1 cellular context compared by ENCODE assay signal in genomic region chr5:176648467-176649194, GRCh38.
TF ChIP-seq lines count a peak whose summit lies in the region.

No MANE protein-coding gene starts in this region.

TF ChIP-seq in K562, 482 proteins besides CTCF, POLR2A, EP300 and RAD21 (continued from another document and continues in another):
- TF ChIP-seq, protein P1, sequence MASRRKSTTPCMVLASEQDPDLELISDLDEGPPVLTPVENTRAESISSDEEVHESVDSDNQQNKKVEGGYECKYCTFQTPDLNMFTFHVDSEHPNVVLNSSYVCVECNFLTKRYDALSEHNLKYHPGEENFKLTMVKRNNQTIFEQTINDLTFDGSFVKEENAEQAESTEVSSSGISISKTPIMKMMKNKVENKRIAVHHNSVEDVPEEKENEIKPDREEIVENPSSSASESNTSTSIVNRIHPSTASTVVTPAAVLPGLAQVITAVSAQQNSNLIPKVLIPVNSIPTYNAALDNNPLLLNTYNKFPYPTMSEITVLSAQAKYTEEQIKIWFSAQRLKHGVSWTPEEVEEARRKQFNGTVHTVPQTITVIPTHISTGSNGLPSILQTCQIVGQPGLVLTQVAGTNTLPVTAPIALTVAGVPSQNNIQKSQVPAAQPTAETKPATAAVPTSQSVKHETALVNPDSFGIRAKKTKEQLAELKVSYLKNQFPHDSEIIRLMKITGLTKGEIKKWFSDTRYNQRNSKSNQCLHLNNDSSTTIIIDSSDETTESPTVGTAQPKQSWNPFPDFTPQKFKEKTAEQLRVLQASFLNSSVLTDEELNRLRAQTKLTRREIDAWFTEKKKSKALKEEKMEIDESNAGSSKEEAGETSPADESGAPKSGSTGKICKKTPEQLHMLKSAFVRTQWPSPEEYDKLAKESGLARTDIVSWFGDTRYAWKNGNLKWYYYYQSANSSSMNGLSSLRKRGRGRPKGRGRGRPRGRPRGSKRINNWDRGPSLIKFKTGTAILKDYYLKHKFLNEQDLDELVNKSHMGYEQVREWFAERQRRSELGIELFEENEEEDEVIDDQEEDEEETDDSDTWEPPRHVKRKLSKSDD (conservative IDR thresholded peaks at IDR 0.05; ENCODE audit: low read length) = no peak
- TF ChIP-seq ZNF175 (CRISPR knock-in tag; IDR thresholded peaks at IDR 0.05; ENCODE audit: low read depth) (no peak), ESRRA (IDR thresholded peaks at IDR 0.05; ENCODE audit: borderline replicate concordance, low read depth) (no peak), ZNF778 (CRISPR knock-in tag; IDR thresholded peaks at IDR 0.05) (no peak), TSC22D4 (tag; IDR thresholded peaks at IDR 0.05) (no peak), DMBX1 (CRISPR knock-in tag; IDR thresholded peaks at IDR 0.05; ENCODE audit: borderline replicate concordance) (peak; percentile 66; the same call in 1 of the 2 replicates), SPI1 (IDR thresholded peaks at IDR 0.05; ENCODE audit: borderline replicate concordance, low read depth, low read length) (no peak), TEAD4 (IDR thresholded peaks at IDR 0.05; ENCODE audit: low read length) (peak; percentile 96), TEAD4 (CRISPR knock-in tag; IDR thresholded peaks at IDR 0.05; ENCODE audit: borderline replicate concordance) (no peak), CBX3 (IDR thresholded peaks at IDR 0.05; ENCODE audit: borderline replicate concordance in 1 of 2, low read length in 2 of 2) (peak in 1 of 2 experiments; percentile 65; a peak in 1 of 3 replicates), ZFP30 (CRISPR knock-in tag; IDR thresholded peaks at IDR 0.05; ENCODE audit: borderline replicate concordance) (no peak), NFIC (IDR thresholded peaks at IDR 0.05) (peak; percentile 90), GATA2 (CRISPR knock-in tag; IDR thresholded peaks at IDR 0.05) (peak; percentile 91), MYNN (IDR thresholded peaks at IDR 0.05) (peak; percentile 61; the same call in 1 of the 2 replicates), MYNN (CRISPR knock-in tag; IDR thresholded peaks at IDR 0.05) (no peak), NCOR1 (IDR thresholded peaks at IDR 0.05) (peak; percentile 94), MYBL2 (IDR thresholded peaks at IDR 0.05; ENCODE audit: low read depth) (no peak), MYBL2 (CRISPR knock-in tag; IDR thresholded peaks at IDR 0.05; ENCODE audit: borderline replicate concordance) (no peak), TAL1 (IDR thresholded peaks at IDR 0.05) (peak; percentile 94), MTA2 (IDR thresholded peaks at IDR 0.05; ENCODE audit: low read depth) (peak; percentile 87), FOXM1 (IDR thresholded peaks at IDR 0.05; ENCODE audit: low read depth) (peak; percentile 75; the same call in 1 of the 2 replicates), FOXM1 (CRISPR knock-in tag; IDR thresholded peaks at IDR 0.05; ENCODE audit: low read depth) (no peak), LEF1 (IDR thresholded peaks at IDR 0.05) (peak; percentile 37; the same call in 1 of the 2 replicates), TBL1XR1 (IDR thresholded peaks at IDR 0.05; ENCODE audit: low read length in 2 of 2) (peak; percentile 70; a peak in 2 of 4 replicates), ZBTB2 (IDR thresholded peaks at IDR 0.05) (no peak), TBP (optimal IDR thresholded peaks at IDR 0.05; ENCODE audit: low read depth, low read length) (peak; percentile 38), ZNF431 (CRISPR knock-in tag; IDR thresholded peaks at IDR 0.05) (no peak), ZNF507 (tag; conservative IDR thresholded peaks at IDR 0.05) (no peak)
- TF ChIP-seq, protein P2, sequence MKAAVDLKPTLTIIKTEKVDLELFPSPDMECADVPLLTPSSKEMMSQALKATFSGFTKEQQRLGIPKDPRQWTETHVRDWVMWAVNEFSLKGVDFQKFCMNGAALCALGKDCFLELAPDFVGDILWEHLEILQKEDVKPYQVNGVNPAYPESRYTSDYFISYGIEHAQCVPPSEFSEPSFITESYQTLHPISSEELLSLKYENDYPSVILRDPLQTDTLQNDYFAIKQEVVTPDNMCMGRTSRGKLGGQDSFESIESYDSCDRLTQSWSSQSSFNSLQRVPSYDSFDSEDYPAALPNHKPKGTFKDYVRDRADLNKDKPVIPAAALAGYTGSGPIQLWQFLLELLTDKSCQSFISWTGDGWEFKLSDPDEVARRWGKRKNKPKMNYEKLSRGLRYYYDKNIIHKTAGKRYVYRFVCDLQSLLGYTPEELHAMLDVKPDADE (conservative IDR thresholded peaks at IDR 0.05; ENCODE audit: control insufficient read depth, low read depth, low read length) = 0 out of 2 replicates have a peak, but pooled peaks have one; percentile 31
- TF ChIP-seq, protein P3, sequence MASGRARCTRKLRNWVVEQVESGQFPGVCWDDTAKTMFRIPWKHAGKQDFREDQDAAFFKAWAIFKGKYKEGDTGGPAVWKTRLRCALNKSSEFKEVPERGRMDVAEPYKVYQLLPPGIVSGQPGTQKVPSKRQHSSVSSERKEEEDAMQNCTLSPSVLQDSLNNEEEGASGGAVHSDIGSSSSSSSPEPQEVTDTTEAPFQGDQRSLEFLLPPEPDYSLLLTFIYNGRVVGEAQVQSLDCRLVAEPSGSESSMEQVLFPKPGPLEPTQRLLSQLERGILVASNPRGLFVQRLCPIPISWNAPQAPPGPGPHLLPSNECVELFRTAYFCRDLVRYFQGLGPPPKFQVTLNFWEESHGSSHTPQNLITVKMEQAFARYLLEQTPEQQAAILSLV (tag; IDR thresholded peaks at IDR 0.05) = no peak
- TF ChIP-seq, protein P4, sequence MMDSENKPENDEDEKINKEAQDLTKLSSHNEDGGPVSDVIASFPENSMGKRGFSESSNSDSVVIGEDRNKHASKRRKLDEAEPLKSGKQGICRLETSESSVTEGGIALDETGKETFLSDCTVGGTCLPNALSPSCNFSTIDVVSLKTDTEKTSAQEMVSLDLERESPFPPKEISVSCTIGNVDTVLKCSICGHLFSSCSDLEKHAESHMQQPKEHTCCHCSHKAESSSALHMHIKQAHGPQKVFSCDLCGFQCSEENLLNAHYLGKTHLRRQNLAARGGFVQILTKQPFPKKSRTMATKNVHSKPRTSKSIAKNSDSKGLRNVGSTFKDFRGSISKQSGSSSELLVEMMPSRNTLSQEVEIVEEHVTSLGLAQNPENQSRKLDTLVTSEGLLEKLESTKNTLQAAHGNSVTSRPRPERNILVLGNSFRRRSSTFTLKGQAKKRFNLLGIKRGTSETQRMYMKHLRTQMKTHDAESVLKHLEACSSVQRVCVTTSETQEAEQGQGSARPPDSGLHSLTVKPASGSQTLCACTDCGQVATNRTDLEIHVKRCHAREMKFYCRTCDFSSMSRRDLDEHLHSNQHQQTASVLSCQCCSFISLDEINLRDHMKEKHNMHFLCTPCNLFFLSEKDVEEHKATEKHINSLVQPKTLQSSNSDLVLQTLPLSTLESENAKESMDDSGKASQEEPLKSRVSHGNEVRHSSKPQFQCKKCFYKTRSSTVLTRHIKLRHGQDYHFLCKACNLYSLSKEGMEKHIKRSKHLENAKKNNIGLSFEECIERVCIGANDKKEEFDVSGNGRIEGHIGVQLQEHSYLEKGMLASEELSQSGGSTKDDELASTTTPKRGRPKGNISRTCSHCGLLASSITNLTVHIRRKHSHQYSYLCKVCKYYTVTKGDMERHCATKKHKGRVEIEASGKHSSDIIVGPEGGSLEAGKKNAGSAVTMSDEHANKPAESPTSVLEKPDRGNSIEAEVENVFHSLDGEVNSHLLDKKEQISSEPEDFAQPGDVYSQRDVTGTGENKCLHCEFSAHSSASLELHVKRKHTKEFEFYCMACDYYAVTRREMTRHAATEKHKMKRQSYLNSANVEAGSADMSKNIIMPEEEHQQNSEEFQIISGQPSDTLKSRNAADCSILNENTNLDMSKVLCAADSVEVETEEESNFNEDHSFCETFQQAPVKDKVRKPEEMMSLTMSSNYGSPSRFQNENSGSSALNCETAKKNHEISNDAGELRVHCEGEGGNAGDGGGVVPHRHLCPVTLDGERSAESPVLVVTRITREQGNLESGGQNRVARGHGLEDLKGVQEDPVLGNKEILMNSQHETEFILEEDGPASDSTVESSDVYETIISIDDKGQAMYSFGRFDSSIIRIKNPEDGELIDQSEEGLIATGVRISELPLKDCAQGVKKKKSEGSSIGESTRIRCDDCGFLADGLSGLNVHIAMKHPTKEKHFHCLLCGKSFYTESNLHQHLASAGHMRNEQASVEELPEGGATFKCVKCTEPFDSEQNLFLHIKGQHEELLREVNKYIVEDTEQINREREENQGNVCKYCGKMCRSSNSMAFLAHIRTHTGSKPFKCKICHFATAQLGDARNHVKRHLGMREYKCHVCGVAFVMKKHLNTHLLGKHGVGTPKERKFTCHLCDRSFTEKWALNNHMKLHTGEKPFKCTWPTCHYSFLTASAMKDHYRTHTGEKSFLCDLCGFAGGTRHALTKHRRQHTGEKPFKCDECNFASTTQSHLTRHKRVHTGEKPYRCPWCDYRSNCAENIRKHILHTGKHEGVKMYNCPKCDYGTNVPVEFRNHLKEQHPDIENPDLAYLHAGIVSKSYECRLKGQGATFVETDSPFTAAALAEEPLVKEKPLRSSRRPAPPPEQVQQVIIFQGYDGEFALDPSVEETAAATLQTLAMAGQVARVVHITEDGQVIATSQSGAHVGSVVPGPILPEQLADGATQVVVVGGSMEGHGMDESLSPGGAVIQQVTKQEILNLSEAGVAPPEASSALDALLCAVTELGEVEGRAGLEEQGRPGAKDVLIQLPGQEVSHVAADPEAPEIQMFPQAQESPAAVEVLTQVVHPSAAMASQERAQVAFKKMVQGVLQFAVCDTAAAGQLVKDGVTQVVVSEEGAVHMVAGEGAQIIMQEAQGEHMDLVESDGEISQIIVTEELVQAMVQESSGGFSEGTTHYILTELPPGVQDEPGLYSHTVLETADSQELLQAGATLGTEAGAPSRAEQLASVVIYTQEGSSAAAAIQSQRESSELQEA (IDR thresholded peaks at IDR 0.05; ENCODE audit: low read depth) = no peak
- TF ChIP-seq, protein P5, sequence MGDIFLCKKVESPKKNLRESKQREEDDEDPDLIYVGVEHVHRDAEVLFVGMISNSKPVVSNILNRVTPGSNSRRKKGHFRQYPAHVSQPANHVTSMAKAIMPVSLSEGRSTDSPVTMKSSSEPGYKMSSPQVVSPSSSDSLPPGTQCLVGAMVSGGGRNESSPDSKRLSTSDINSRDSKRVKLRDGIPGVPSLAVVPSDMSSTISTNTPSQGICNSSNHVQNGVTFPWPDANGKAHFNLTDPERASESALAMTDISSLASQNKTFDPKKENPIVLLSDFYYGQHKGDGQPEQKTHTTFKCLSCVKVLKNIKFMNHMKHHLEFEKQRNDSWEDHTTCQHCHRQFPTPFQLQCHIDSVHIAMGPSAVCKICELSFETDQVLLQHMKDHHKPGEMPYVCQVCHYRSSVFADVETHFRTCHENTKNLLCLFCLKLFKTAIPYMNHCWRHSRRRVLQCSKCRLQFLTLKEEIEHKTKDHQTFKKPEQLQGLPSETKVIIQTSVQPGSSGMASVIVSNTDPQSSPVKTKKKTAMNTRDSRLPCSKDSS (IDR thresholded peaks at IDR 0.05; ENCODE audit: low read depth, partially characterized antibody) = no peak
- TF ChIP-seq, protein P6, sequence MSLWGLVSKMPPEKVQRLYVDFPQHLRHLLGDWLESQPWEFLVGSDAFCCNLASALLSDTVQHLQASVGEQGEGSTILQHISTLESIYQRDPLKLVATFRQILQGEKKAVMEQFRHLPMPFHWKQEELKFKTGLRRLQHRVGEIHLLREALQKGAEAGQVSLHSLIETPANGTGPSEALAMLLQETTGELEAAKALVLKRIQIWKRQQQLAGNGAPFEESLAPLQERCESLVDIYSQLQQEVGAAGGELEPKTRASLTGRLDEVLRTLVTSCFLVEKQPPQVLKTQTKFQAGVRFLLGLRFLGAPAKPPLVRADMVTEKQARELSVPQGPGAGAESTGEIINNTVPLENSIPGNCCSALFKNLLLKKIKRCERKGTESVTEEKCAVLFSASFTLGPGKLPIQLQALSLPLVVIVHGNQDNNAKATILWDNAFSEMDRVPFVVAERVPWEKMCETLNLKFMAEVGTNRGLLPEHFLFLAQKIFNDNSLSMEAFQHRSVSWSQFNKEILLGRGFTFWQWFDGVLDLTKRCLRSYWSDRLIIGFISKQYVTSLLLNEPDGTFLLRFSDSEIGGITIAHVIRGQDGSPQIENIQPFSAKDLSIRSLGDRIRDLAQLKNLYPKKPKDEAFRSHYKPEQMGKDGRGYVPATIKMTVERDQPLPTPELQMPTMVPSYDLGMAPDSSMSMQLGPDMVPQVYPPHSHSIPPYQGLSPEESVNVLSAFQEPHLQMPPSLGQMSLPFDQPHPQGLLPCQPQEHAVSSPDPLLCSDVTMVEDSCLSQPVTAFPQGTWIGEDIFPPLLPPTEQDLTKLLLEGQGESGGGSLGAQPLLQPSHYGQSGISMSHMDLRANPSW (CRISPR knock-in tag; IDR thresholded peaks at IDR 0.05) = no peak
- TF ChIP-seq, protein P7, sequence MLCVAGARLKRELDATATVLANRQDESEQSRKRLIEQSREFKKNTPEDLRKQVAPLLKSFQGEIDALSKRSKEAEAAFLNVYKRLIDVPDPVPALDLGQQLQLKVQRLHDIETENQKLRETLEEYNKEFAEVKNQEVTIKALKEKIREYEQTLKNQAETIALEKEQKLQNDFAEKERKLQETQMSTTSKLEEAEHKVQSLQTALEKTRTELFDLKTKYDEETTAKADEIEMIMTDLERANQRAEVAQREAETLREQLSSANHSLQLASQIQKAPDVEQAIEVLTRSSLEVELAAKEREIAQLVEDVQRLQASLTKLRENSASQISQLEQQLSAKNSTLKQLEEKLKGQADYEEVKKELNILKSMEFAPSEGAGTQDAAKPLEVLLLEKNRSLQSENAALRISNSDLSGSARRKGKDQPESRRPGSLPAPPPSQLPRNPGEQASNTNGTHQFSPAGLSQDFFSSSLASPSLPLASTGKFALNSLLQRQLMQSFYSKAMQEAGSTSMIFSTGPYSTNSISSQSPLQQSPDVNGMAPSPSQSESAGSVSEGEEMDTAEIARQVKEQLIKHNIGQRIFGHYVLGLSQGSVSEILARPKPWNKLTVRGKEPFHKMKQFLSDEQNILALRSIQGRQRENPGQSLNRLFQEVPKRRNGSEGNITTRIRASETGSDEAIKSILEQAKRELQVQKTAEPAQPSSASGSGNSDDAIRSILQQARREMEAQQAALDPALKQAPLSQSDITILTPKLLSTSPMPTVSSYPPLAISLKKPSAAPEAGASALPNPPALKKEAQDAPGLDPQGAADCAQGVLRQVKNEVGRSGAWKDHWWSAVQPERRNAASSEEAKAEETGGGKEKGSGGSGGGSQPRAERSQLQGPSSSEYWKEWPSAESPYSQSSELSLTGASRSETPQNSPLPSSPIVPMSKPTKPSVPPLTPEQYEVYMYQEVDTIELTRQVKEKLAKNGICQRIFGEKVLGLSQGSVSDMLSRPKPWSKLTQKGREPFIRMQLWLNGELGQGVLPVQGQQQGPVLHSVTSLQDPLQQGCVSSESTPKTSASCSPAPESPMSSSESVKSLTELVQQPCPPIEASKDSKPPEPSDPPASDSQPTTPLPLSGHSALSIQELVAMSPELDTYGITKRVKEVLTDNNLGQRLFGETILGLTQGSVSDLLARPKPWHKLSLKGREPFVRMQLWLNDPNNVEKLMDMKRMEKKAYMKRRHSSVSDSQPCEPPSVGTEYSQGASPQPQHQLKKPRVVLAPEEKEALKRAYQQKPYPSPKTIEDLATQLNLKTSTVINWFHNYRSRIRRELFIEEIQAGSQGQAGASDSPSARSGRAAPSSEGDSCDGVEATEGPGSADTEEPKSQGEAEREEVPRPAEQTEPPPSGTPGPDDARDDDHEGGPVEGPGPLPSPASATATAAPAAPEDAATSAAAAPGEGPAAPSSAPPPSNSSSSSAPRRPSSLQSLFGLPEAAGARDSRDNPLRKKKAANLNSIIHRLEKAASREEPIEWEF (CRISPR knock-in tag; IDR thresholded peaks at IDR 0.05) = peak; percentile 78; the same call in 1 of the 2 replicates
